ENCODE assay signal across 1 cellular context in genomic region chr4:173609158-173609557, GRCh38.
A peak's percentile ranks its signal among the peaks of the same experiment; 100 is the strongest.
TF ChIP-seq lines count a peak whose summit lies in the region.

No MANE protein-coding gene starts in this region.

TF ChIP-seq in K562, 482 proteins besides CTCF, POLR2A, EP300 and RAD21:
- TF ChIP-seq RERE (CRISPR knock-in tag; IDR thresholded peaks at IDR 0.05; ENCODE audit: borderline replicate concordance) (no peak), ZNF592 (IDR thresholded peaks at IDR 0.05) (0 out of 2 replicates have a peak, but pooled peaks have one; percentile 28), YY1 (IDR thresholded peaks at IDR 0.05; ENCODE audit: borderline replicate concordance in 1 of 3, control insufficient read depth in 1 of 3, extremely low read depth in 1 of 3, insufficient read depth in 3 of 3, insufficient read length in 1 of 3, insufficient replicate concordance in 2 of 3, low read depth in 1 of 3, low read length in 2 of 3) (peak in 1 of 3 experiments; percentile 39), MGA (IDR thresholded peaks at IDR 0.05) (0 out of 2 replicates have a peak, but pooled peaks have one; percentile 46)
TF ChIP-seq in K562: peak in this region for 3.
